1 cellular context compared by ENCODE assay signal in the genomic region with DNA sequence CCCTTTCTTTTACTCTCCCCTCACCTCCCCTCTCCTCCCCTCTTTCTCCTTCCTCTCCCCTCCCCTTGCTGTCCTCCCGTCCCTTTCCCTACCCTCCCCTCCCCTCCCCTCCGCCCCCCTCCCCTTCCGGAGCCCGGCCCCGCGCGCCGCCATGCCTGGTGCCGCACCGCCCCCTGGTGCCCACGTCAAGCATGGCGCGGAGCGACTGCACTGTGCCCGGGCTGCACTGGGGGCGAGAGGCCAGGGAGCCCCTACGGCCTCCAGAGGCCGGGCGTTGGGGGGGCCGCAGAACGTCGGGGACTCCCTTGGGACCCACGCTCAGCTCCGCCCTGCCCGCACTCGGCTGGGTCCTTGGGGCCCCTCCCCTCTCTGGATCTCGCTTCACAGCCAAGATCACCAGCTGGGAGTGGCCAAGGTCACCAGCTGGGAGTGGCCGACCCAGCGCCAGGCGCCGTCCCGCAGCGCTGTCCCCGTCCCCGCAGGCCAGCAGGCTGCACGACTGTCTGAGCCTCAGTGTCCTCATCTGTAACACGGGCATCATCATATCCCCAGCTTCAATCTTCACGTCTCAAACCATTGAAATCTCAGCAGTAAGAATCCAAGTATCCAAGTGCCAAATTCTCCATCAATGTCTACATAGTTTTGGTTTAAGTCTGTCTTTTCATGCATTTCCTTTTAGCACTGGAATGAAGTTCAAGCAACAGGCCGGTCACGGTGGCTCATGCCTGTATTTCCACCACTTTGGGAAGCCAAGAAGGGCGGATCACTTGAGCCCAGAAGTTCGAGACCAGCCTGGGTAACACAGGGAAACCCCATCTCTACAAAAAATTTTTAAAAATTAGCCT.
TF ChIP-seq lines count a peak whose summit lies in the region.

No MANE protein-coding gene starts in this region.

TF ChIP-seq in HepG2, 621 proteins besides CTCF, POLR2A, EP300 and RAD21 (continued from another document):
- TF ChIP-seq, protein P1, sequence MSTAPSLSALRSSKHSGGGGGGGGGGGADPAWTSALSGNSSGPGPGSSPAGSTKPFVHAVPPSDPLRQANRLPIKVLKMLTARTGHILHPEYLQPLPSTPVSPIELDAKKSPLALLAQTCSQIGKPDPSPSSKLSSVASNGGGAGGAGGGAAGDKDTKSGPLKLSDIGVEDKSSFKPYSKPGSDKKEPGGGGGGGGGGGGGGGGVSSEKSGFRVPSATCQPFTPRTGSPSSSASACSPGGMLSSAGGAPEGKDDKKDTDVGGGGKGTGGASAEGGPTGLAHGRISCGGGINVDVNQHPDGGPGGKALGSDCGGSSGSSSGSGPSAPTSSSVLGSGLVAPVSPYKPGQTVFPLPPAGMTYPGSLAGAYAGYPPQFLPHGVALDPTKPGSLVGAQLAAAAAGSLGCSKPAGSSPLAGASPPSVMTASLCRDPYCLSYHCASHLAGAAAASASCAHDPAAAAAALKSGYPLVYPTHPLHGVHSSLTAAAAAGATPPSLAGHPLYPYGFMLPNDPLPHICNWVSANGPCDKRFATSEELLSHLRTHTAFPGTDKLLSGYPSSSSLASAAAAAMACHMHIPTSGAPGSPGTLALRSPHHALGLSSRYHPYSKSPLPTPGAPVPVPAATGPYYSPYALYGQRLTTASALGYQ (CRISPR knock-in tag; IDR thresholded peaks at IDR 0.05): no peak
- TF ChIP-seq ZNF629 (CRISPR knock-in tag; conservative IDR thresholded peaks at IDR 0.05) (peak; percentile 62; the same call in 1 of the 2 replicates), JUNB (CRISPR knock-in tag; IDR thresholded peaks at IDR 0.05; ENCODE audit: borderline replicate concordance) (no peak), CREB1 (IDR thresholded peaks at IDR 0.05) (no peak), CREB1 (CRISPR knock-in tag; IDR thresholded peaks at IDR 0.05) (no peak), HNRNPLL (IDR thresholded peaks at IDR 0.05; ENCODE audit: low read depth, low read length, poor library complexity, severe bottlenecking) (peak; percentile 29), HNRNPL (IDR thresholded peaks at IDR 0.05; ENCODE audit: low read depth, low read length) (peak; percentile 50; the same call in 1 of the 2 replicates), TEAD3 (CRISPR knock-in tag; optimal IDR thresholded peaks at IDR 0.05; ENCODE audit: borderline replicate concordance) (peak; percentile 10), MYC (CRISPR knock-in tag; IDR thresholded peaks at IDR 0.05; ENCODE audit: borderline replicate concordance) (peak; percentile 36; the same call in 1 of the 2 replicates)
